8 cellular contexts compared by ENCODE assay signal in genomic region chr2:26772064-26773001, GRCh38. TPM values are rescaled to one million over a fixed set of nuclear protein-coding genes. Genes with fewer than 3 reads are reported as not detected.
A peak's percentile ranks its signal among the peaks of the same experiment; 100 is the strongest.
DNase-seq lines count a peak whose midpoint lies in the region; ATAC-seq and TF ChIP-seq lines count a peak whose summit lies in the region.

No MANE protein-coding gene starts in this region.

- H3K36me3 ChIP-seq in heart right ventricle (peaks cover 0 to 41% (median 25%) of the 10 kb centered on the region in 9 donors), neuronal stem cell (replicated peaks in 1 of 2; ENCODE audit: control insufficient read depth in 2 of 2, insufficient read depth in 2 of 2, low read length in 2 of 2) (peaks cover 17 to 82% of the 10 kb centered on the region in 2 donors)

- no peak overlapping the region for H2BK15ac ChIP-seq in neuronal stem cell (ENCODE audit: low read length)

- H3K4me3 ChIP-seq in heart right ventricle = no peak overlapping the region
- H3K4me3 ChIP-seq in skeletal muscle cell (ENCODE audit: low read depth, low read length) = no peak overlapping the region
- no peak overlapping the region for H3K4me3 ChIP-seq in neuronal stem cell (ENCODE audit: low read length in 2 of 2)

- peak overlapping the region; percentile 76 for H3K27ac Mint-ChIP-seq in activated naive CD8-positive, alpha-beta T cell

- no peak overlapping the region for H3K18ac ChIP-seq in neuronal stem cell (ENCODE audit: low read length)

- H2BK12ac ChIP-seq in neuronal stem cell (ENCODE audit: low read length) = no peak overlapping the region

- no peak overlapping the region for H2BK5ac ChIP-seq in neuronal stem cell (ENCODE audit: low read length)

- no peak overlapping the region for H2AFZ ChIP-seq in neuronal stem cell (ENCODE audit: low read length)

- no peak overlapping the region for H2BK120ac ChIP-seq in neuronal stem cell (ENCODE audit: low read depth, low read length)

- peak overlapping the region; percentile 65 to 92 (median 84) for H3K27ac ChIP-seq in heart right ventricle
- H3K27ac ChIP-seq in neuronal stem cell (replicated peaks; ENCODE audit: low read length) = no peak overlapping the region

- H3K14ac ChIP-seq in neuronal stem cell (ENCODE audit: low read length) = no peak overlapping the region

- H3K9me3 Mint-ChIP-seq in activated naive CD8-positive, alpha-beta T cell (ENCODE audit: low read depth) = no peaks in the 10 kb centered on the region

- H3K9me3 ChIP-seq in heart right ventricle (no peaks in the 10 kb centered on the region), neuronal stem cell (replicated peaks in 1 of 2; ENCODE audit: control insufficient read depth in 2 of 2, insufficient read depth in 1 of 2, low read depth in 1 of 2, low read length in 2 of 2) (no peaks in the 10 kb centered on the region)

- peaks cover 37% of the 10 kb centered on the region for H3K4me1 Mint-ChIP-seq in activated naive CD8-positive, alpha-beta T cell (ENCODE audit: low read depth)

- ATAC-seq in heart right ventricle (peak; percentile 89 to 94 (median 92)), HG03175 (IDR thresholded peaks at IDR 0.05; ENCODE audit: unreplicated experiment) (no peak)

- H4K91ac ChIP-seq in neuronal stem cell (ENCODE audit: low read depth, low read length, poor library complexity) = no peak overlapping the region

- intact Hi-C loops in heart right ventricle (cut with DNase I) = loop anchor here in 1 of 10 donors (10.0 kb wide), 1 partner anchor 602 kb away; the partner anchor contains the start of genes EIF2B4 and SNX17

- WGBS in heart right ventricle, 2 donors = 19 to 26% methylated on average over 13 of the region's 13 CpGs
- no CpG with 5 or more reads among the region's 13 CpGs for WGBS in neuronal stem cell (ENCODE audit: extremely low coverage in 2 of 2, insufficient read length in 2 of 2, insufficient replicate concordance in 1 of 2), 2 donors

- H3K9ac ChIP-seq in neuronal stem cell (ENCODE audit: low read depth, low read length, poor library complexity) = no peak overlapping the region

- H3K27me3 ChIP-seq in heart right ventricle (no peaks in the 10 kb centered on the region), neuronal stem cell (ENCODE audit: control insufficient read depth in 3 of 3, insufficient read depth in 3 of 3, low read depth in 1 of 3, low read length in 3 of 3) (no peaks in the 10 kb centered on the region)

- H3K4ac ChIP-seq in neuronal stem cell (ENCODE audit: low read length) = no peak overlapping the region

- H3K4me1 ChIP-seq in heart right ventricle (peaks cover 20 to 73% (median 58%) of the 10 kb centered on the region in 9 donors), neuronal stem cell (ENCODE audit: control insufficient read depth in 2 of 2, insufficient read depth in 1 of 2, low read depth in 1 of 2, low read length in 2 of 2) (peaks cover 2 to 12% of the 10 kb centered on the region in 2 donors)

- no peak overlapping the region for H2AK5ac ChIP-seq in neuronal stem cell (ENCODE audit: low read depth, low read length)

- no peak overlapping the region for H3K23ac ChIP-seq in neuronal stem cell (ENCODE audit: low read depth, low read length, poor library complexity)

- peaks cover 2% of the 10 kb centered on the region for H3K36me3 Mint-ChIP-seq in activated naive CD8-positive, alpha-beta T cell

- H3K4me3 Mint-ChIP-seq in activated naive CD8-positive, alpha-beta T cell = peak overlapping the region; percentile 25

- H4K8ac ChIP-seq in neuronal stem cell (ENCODE audit: low read depth, low read length) = no peak overlapping the region

- no peaks in the 10 kb centered on the region for H3K27me3 Mint-ChIP-seq in activated naive CD8-positive, alpha-beta T cell

- DNase-seq in Ammon's horn (ENCODE audit: low spot score) (peak; percentile 93), LoVo (ENCODE audit: low spot score) (peak; percentile 52), heart right ventricle (peak; percentile 89 to 96), skeletal muscle cell (ENCODE audit: low read depth) (peak; percentile 42), neuronal stem cell (ENCODE audit: low spot score) (no peak), KG1 (lab: John Stamatoyannopoulos, UW) (no peak)

- peaks cover 9% of the 10 kb centered on the region for H3K79me1 ChIP-seq in neuronal stem cell (ENCODE audit: low read depth, low read length)

- no peak overlapping the region for H3K4me2 ChIP-seq in neuronal stem cell (ENCODE audit: insufficient read depth, low read length, poor library complexity, severe bottlenecking)

- TF ChIP-seq CTCF in heart right ventricle (IDR thresholded peaks at IDR 0.05) = no peak

RNA-seq across cellular contexts. Expression of gene SLC35F6, which starts 8.2 kb away (rescaled TPM):
- total RNA-seq in heart right ventricle = 10 to 100 TPM; 17.1 to 36.2 (median 23.0) TPM
- polyA plus RNA-seq in heart right ventricle = 10 to 100 TPM; 13.2 to 17.2 TPM
- polyA plus RNA-seq in neuronal stem cell (2013, experiment 1 of 2) = 8.5 TPM
- 9.6 TPM for polyA plus RNA-seq in neuronal stem cell (2013, experiment 2 of 2)

RNA-seq across cellular contexts. Expression of gene CENPA, which starts 13.5 kb away (rescaled TPM):
- 10 to 100 TPM in 3 of 10 donors, 1 to 10 TPM in 4, under 1 TPM in 1, not detected in 2; 0.30 to 33.1 (median 6.1) TPM for total RNA-seq in heart right ventricle
- polyA plus RNA-seq in heart right ventricle = 1 to 10 TPM in 1 of 2 donors, under 1 TPM in 1; 0.25 to 1.5 TPM
- polyA plus RNA-seq in neuronal stem cell (2013, experiment 1 of 2) = 61.5 TPM
- 60.8 TPM for polyA plus RNA-seq in neuronal stem cell (2013, experiment 2 of 2)

Comparison
In these comparisons a context has a peak if more than half of its experiments do, and no peak if none do; other contexts are left out.
1. DNase-seq: peak in Ammon's horn (single experiment), LoVo (single experiment), heart right ventricle (2 of 2) and skeletal muscle cell (single experiment); none in neuronal stem cell (single experiment) and KG1 (single experiment).